Comparison of ENCODE assay signal across 8 cellular contexts in the genomic region with DNA sequence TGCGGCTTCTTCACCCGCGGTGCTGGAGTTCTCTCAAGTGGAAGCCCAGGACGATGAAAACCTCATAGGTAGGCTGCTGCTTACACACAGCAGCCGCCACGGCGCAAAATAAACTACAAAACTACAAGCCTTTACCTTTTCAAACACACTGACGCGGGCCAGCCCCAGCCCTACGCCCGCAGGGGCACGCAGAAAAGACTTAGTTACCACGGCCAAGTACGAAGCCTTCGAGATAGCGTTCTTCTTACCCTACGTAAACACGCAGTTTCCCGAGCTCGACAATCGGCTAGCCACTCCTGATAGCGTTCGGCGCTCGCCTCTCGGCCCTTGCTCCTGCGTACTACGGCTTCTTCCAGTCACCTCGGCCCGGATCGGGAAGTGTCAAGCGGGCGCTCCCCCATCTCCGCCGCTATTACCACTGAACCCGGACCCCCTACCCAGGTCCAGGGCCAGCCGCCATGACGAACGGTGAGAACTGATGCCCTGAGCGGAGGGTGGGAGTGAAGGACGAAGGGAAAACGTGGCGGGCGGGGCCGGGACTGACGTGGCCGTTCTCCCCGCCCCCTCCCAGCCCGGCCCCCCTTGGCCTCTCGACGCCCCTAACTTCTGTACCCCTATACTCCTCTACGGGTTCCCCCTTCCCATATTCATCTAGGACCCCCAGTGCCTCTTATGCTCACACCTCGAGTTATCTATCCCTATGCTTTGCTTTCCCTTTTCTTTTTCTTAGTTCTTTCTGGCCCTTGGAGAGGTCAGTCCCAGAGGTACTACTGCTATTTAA. TPM values are rescaled to one million over a fixed set of nuclear protein-coding genes. Genes with fewer than 3 reads are reported as not detected.
DNase-seq lines count a peak whose midpoint lies in the region; ATAC-seq and TF ChIP-seq lines count a peak whose summit lies in the region.

A gene (plus strand): TSS at position 350 of the 781 bp plus-strand sequence. CDS start 109 bp downstream, at position 459.

- DNase-seq in DMS53 (lab: John Stamatoyannopoulos, UW): peak; percentile 98
- DNase-seq in KG1 (lab: John Stamatoyannopoulos, UW): peak; percentile 76
- DNase-seq in activated T-cell treated with anti-CD3 and anti-CD28 coated beads, Interleukin-2, amount 50 U/mL, for 24 hours: peak; percentile 89
- peak; percentile 75 for DNase-seq in stimulated activated CD8-positive, alpha-beta memory T cell treated with anti-CD3 and anti-CD28 coated beads, Interleukin-7, amount 100 ng/mL, for 24 hours (ENCODE audit: low read depth)

- no peaks in the 10 kb centered on the region for H3K9me3 Mint-ChIP-seq in activated T-cell treated with anti-CD3 and anti-CD28 coated beads, Interleukin-2, amount 50 U/mL, for 24 hours

- H3K9ac ChIP-seq in muscle layer of colon (ENCODE audit: low read length): peak within 1 kb of the TSS; percentile 98

- ATAC-seq in GM21723 (IDR thresholded peaks at IDR 0.05; ENCODE audit: unreplicated experiment): peak; percentile 92

- H3K36me3 Mint-ChIP-seq in activated T-cell treated with anti-CD3 and anti-CD28 coated beads, Interleukin-2, amount 50 U/mL, for 24 hours (ENCODE audit: low read depth): peaks cover 57% of the 10 kb centered on the region

- H3K4me1 Mint-ChIP-seq in activated T-cell treated with anti-CD3 and anti-CD28 coated beads, Interleukin-2, amount 50 U/mL, for 24 hours (ENCODE audit: low read depth): peaks cover 37% of the 10 kb centered on the region

- peak within 1 kb of the TSS; percentile 70 to 89 for H3K4me3 ChIP-seq in esophagus (ENCODE audit: low read depth in 1 of 2, low read length in 2 of 2)
- H3K4me3 ChIP-seq in muscle layer of colon (ENCODE audit: low read depth in 1 of 2, low read length in 2 of 2): peak within 1 kb of the TSS; percentile 91

- WGBS in esophagus, 2 donors: 0% methylated on average over 53 of the region's 53 CpGs

- H3K27me3 ChIP-seq in esophagus (ENCODE audit: control insufficient read depth in 1 of 2, insufficient read depth in 2 of 2, low read length in 2 of 2) (no peaks in the 10 kb centered on the region), muscle layer of colon (ENCODE audit: control insufficient read depth in 1 of 2, insufficient read depth in 2 of 2, low read length in 2 of 2) (no peaks in the 10 kb centered on the region)

- peak within 1 kb of the TSS; percentile 97 for H3K27ac Mint-ChIP-seq in activated T-cell treated with anti-CD3 and anti-CD28 coated beads, Interleukin-2, amount 50 U/mL, for 24 hours

- H3K27ac ChIP-seq in esophagus (ENCODE audit: low read depth in 2 of 2, low read length in 1 of 2) (peak within 1 kb of the TSS; percentile 90 to 100), muscle layer of colon (ENCODE audit: low read depth, low read length) (peak within 1 kb of the TSS; percentile 99)

- H3K4me1 ChIP-seq in esophagus (ENCODE audit: control insufficient read depth in 2 of 2, insufficient read depth in 2 of 2, low read length in 1 of 2) (no peaks in the 10 kb centered on the region), muscle layer of colon (ENCODE audit: insufficient read depth, low read length) (peaks cover 39% of the 10 kb centered on the region)

- H3K36me3 ChIP-seq in esophagus (ENCODE audit: control insufficient read depth in 2 of 2, insufficient read depth in 2 of 2, low read length in 1 of 2): peaks cover 0 to 4% of the 10 kb centered on the region in 2 donors
- peaks cover 13% of the 10 kb centered on the region for H3K36me3 ChIP-seq in muscle layer of colon (ENCODE audit: insufficient read depth, low read length)

- H3K9me3 ChIP-seq in esophagus (ENCODE audit: control insufficient read depth in 2 of 2, insufficient read depth in 1 of 2, low read depth in 1 of 2, low read length in 1 of 2): no peaks in the 10 kb centered on the region
- no peaks in the 10 kb centered on the region for H3K9me3 ChIP-seq in muscle layer of colon (ENCODE audit: low read length)

- no peaks in the 10 kb centered on the region for H3K27me3 Mint-ChIP-seq in activated T-cell treated with anti-CD3 and anti-CD28 coated beads, Interleukin-2, amount 50 U/mL, for 24 hours

- H3K4me3 Mint-ChIP-seq in activated T-cell treated with anti-CD3 and anti-CD28 coated beads, Interleukin-2, amount 50 U/mL, for 24 hours: peak within 1 kb of the TSS; percentile 86

TF ChIP-seq in PFSK-1, 5 proteins besides CTCF, POLR2A, EP300 and RAD21:
- peak; percentile 91 for TF ChIP-seq FOXP2 (optimal IDR thresholded peaks at IDR 0.05; ENCODE audit: borderline replicate concordance, extremely low read depth, extremely low read length, insufficient read depth)
- peak; percentile 92 for TF ChIP-seq POLR2AphosphoS5 (IDR thresholded peaks at IDR 0.05; ENCODE audit: low read depth, low read length)
- TF ChIP-seq, protein P1, sequence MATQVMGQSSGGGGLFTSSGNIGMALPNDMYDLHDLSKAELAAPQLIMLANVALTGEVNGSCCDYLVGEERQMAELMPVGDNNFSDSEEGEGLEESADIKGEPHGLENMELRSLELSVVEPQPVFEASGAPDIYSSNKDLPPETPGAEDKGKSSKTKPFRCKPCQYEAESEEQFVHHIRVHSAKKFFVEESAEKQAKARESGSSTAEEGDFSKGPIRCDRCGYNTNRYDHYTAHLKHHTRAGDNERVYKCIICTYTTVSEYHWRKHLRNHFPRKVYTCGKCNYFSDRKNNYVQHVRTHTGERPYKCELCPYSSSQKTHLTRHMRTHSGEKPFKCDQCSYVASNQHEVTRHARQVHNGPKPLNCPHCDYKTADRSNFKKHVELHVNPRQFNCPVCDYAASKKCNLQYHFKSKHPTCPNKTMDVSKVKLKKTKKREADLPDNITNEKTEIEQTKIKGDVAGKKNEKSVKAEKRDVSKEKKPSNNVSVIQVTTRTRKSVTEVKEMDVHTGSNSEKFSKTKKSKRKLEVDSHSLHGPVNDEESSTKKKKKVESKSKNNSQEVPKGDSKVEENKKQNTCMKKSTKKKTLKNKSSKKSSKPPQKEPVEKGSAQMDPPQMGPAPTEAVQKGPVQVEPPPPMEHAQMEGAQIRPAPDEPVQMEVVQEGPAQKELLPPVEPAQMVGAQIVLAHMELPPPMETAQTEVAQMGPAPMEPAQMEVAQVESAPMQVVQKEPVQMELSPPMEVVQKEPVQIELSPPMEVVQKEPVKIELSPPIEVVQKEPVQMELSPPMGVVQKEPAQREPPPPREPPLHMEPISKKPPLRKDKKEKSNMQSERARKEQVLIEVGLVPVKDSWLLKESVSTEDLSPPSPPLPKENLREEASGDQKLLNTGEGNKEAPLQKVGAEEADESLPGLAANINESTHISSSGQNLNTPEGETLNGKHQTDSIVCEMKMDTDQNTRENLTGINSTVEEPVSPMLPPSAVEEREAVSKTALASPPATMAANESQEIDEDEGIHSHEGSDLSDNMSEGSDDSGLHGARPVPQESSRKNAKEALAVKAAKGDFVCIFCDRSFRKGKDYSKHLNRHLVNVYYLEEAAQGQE (IDR thresholded peaks at IDR 0.05; ENCODE audit: insufficient read depth in 1 of 2, low read depth in 2 of 2, low read length in 2 of 2): peak; percentile 49 to 52; a peak in 2 of 4 replicates
- TF ChIP-seq TAF1 (IDR thresholded peaks at IDR 0.05; ENCODE audit: borderline replicate concordance, insufficient read depth, low read length): peak; percentile 83; the same call in 1 of the 2 replicates
- peak; percentile 91 for TF ChIP-seq SIN3A (IDR thresholded peaks at IDR 0.05; ENCODE audit: borderline replicate concordance, insufficient read depth, low read length)

RNA-seq across cellular contexts. Expression of the gene that starts here (rescaled TPM):
- polyA plus RNA-seq in PFSK-1 (2012; ENCODE audit: insufficient read length, low read depth): 17.5 TPM
- 10 to 100 TPM in 1 of 2 donors, 1 to 10 TPM in 1; 7.7 to 14.7 TPM for polyA plus RNA-seq in esophagus

Comparison
In these comparisons a context has a peak if more than half of its experiments do, and no peak if none do; other contexts are left out.
1. Peak in every context shown above with its lines: DNase-seq, ATAC-seq, H3K4me3 ChIP-seq and H3K27ac ChIP-seq.